In genomic region chr12:87382959-87383591, GRCh38 we compare ENCODE assay signal across 16 cellular contexts.
DNase-seq lines count a peak whose midpoint lies in the region; ATAC-seq, FAIRE-seq and TF ChIP-seq lines count a peak whose summit lies in the region.
"Had no signal": no experiment of that assay in that cellular context is flagged by ENCODE, and none has a peak within 500 bp of the region (broad histone marks: within the 10 kb centered on the region; RNA-seq: fewer than 3 reads in every experiment).

No MANE protein-coding gene starts in this region.

- ATAC-seq in HG02588 (IDR thresholded peaks at IDR 0.05; ENCODE audit: unreplicated experiment): no peak
- ATAC-seq: GM12878 had no signal

- TF ChIP-seq CTCF in smooth muscle cell (IDR thresholded peaks at IDR 0.05; ENCODE audit: borderline replicate concordance, insufficient read depth, poor library complexity, severe bottlenecking) (no peak), GM20000 (IDR thresholded peaks at IDR 0.05; ENCODE audit: extremely low read depth, missing control alignments) (no peak)

- H3F3A ChIP-seq in smooth muscle cell (ENCODE audit: low read depth): no peaks in the 10 kb centered on the region

- no peak overlapping the region for H2AFZ ChIP-seq in smooth muscle cell (ENCODE audit: low read depth)

- peak; percentile 36 for FAIRE-seq in colon (lab: Jason Lieb, UNC)
- FAIRE-seq: GM12878, GM18507 had no signal

- H3K9ac ChIP-seq in smooth muscle cell (ENCODE audit: low read depth): no peak overlapping the region

- H3K4me2 ChIP-seq in smooth muscle cell: no peak overlapping the region

- H3K27ac ChIP-seq in smooth muscle cell (ENCODE audit: low read depth): peak overlapping the region; percentile 18
- H3K27ac ChIP-seq: 22Rv1, C4-2B had no signal

- 38% methylated on average over 2 of the region's 2 CpGs for WGBS in smooth muscle cell (ENCODE audit: low lambda C conversion rate)

- no peaks in the 10 kb centered on the region for H3K4me1 ChIP-seq in smooth muscle cell (ENCODE audit: low read depth)

- DNase-seq in DMS153 (lab: John Stamatoyannopoulos, UW) (peak; percentile 44), DMS153 treated with DMSO at 0.1 percent for 48 hours (lab: John Stamatoyannopoulos, UW; ENCODE audit: unreplicated experiment) (no peak), NCI-H2081 treated with DMSO at 0.1 percent for 48 hours (lab: John Stamatoyannopoulos, UW) (peak; percentile 47), smooth muscle cell (lab: John Stamatoyannopoulos, UW; ENCODE audit: unreplicated experiment) (no peak), NCI-H2171 (lab: John Stamatoyannopoulos, UW) (no peak), GM20000 (ENCODE audit: low spot score) (no peak)
- DNase-seq: NCI-H1694; NCI-H524; NK-92 treated with Interleukin-12 subunit alpha and Interleukin-12 subunit beta, amount 100 ng/mL, for 24 hours had no signal

- H3K9me3 ChIP-seq in smooth muscle cell (replicated peaks; ENCODE audit: low read depth): no peaks in the 10 kb centered on the region
- H3K9me3 ChIP-seq: HAP-1 had no signal

- H3K27me3 ChIP-seq in smooth muscle cell (ENCODE audit: low read depth): no peaks in the 10 kb centered on the region

- no peaks in the 10 kb centered on the region for H4K20me1 ChIP-seq in smooth muscle cell (ENCODE audit: low read depth)

- H3K79me2 ChIP-seq in smooth muscle cell (ENCODE audit: low read depth): no peaks in the 10 kb centered on the region

- H3K4me3 ChIP-seq in smooth muscle cell: no peak overlapping the region
- H3K4me3 ChIP-seq: GM12878, HAP-1 had no signal

- no peaks in the 10 kb centered on the region for H3K36me3 ChIP-seq in smooth muscle cell (ENCODE audit: low read depth)
- H3K36me3 ChIP-seq: HAP-1 had no signal

Comparison
In these comparisons a context has a peak if more than half of its experiments do, and no peak if none do; other contexts are left out.
1. DNase-seq: peak in DMS153 (single experiment) and NCI-H2081 treated with DMSO at 0.1 percent for 48 hours (single experiment); none in DMS153 treated with DMSO at 0.1 percent for 48 hours (single experiment), smooth muscle cell (single experiment), NCI-H2171 (single experiment) and GM20000 (single experiment).